Comparison of ENCODE assay signal across 2 cellular contexts in genomic region chr9:123305879-123306278, GRCh38.
TF ChIP-seq lines count a peak whose summit lies in the region.

No MANE protein-coding gene starts in this region.

TF ChIP-seq in HCT116, 20 proteins besides CTCF, POLR2A, EP300 and RAD21:
- TF ChIP-seq SRF (IDR thresholded peaks at IDR 0.05; ENCODE audit: low read depth) (no peak), FOSL1 (IDR thresholded peaks at IDR 0.05; ENCODE audit: low read depth) (no peak), REST (IDR thresholded peaks at IDR 0.05; ENCODE audit: low read depth) (no peak), ZNF274 (IDR thresholded peaks at IDR 0.05; ENCODE audit: low read depth, low read length) (no peak), CBX3 (IDR thresholded peaks at IDR 0.05; ENCODE audit: low read depth) (no peak), EGR1 (IDR thresholded peaks at IDR 0.05; ENCODE audit: low read depth) (no peak), MAX (IDR thresholded peaks at IDR 0.05) (no peak), TCF7L2 (IDR thresholded peaks at IDR 0.05; ENCODE audit: borderline replicate concordance, extremely low read depth, insufficient read depth, insufficient read length) (no peak)

TF ChIP-seq in H1, 55 proteins besides CTCF, POLR2A, EP300 and RAD21:
- TF ChIP-seq CBX5 (IDR thresholded peaks at IDR 0.05; ENCODE audit: low read depth, low read length) (no peak), NRF1 (IDR thresholded peaks at IDR 0.05; ENCODE audit: low read depth, low read length) (no peak), KDM4A (IDR thresholded peaks at IDR 0.05; ENCODE audit: low read depth, low read length, severe bottlenecking) (no peak), SP2 (IDR thresholded peaks at IDR 0.05; ENCODE audit: low read length) (no peak), RXRA (IDR thresholded peaks at IDR 0.05; ENCODE audit: insufficient read depth, low read depth, low read length) (no peak)
